9 cellular contexts compared by ENCODE assay signal in the genomic region with DNA sequence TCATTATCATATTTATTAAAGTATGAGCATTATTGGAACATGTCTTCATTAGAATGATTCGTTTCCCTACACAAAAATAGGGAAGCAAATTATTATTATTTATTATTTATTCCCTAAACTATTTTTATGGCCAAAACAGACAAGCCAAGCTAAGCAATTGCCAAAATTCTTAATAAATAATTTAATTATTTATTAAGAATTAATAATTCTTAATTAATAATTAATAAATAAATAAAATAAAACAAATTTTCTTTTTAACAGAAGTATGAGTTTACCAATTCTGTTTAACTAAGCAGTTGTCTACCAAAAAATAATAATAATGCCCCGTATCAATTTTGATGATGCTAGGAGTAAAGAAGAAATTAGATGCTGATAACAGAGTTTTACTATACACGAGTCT.
"Had no signal": no experiment of that assay in that cellular context is flagged by ENCODE, and none has a peak within 500 bp of the region (broad histone marks: within the 10 kb centered on the region; RNA-seq: fewer than 3 reads in every experiment).

No MANE protein-coding gene starts in this region.

- H3K27ac Mint-ChIP-seq: HFFc6, IgD-negative memory B cell had no signal

- H3K27ac ChIP-seq: GM23248, HL-60 had no signal

- H3K4me3 Mint-ChIP-seq: HFFc6, IgD-negative memory B cell had no signal

- FAIRE-seq: HepG2 had no signal

- H3K4me1 ChIP-seq: HAP-1 had no signal

- DNase-seq: GM23248, GOT3, H7, HFFc6 had no signal

- H3K9me3 ChIP-seq: HAP-1 had no signal

- H3K9me3 Mint-ChIP-seq: HFFc6 had no signal

- H3K4me3 ChIP-seq: GM23248, HAP-1 had no signal

- H3K4me1 Mint-ChIP-seq: IgD-negative memory B cell had no signal

- H3K27me3 Mint-ChIP-seq: IgD-negative memory B cell had no signal

- H3K36me3 ChIP-seq: HAP-1 had no signal

- ATAC-seq: HCT116, HepG2 had no signal

- H3K36me3 Mint-ChIP-seq: IgD-negative memory B cell had no signal
